10 cellular contexts compared by ENCODE assay signal in genomic region chr14:26917086-26917485, GRCh38.
A peak's percentile ranks its signal among the peaks of the same experiment; 100 is the strongest.
DNase-seq lines count a peak whose midpoint lies in the region; ATAC-seq and TF ChIP-seq lines count a peak whose summit lies in the region.
"Had no signal": no experiment of that assay in that cellular context is flagged by ENCODE, and none has a peak within 500 bp of the region (broad histone marks: within the 10 kb centered on the region; RNA-seq: fewer than 3 reads in every experiment).

No MANE protein-coding gene starts in this region.

- CTCF ChIA-PET in AG04449 (lab: Yijun Ruan, JAX), result no interaction called here

- ATAC-seq in GM18519 (IDR thresholded peaks at IDR 0.05; ENCODE audit: low FRiP score, unreplicated experiment), result no peak
- ATAC-seq: T-helper 17 cell had no signal

- DNase-seq in AG04449 (ENCODE audit: low read depth, low spot score) (no peak), choroid plexus epithelial cell (ENCODE audit: low read depth) (peak; percentile 71), lung microvascular endothelial cell (ENCODE audit: low read depth in 2 of 2) (peak; percentile 4 to 39), HuH-7.5 (ENCODE audit: low spot score) (no peak)
- DNase-seq in Jurkat, Clone E6-1 (ENCODE audit: low read depth, low spot score), result peak; percentile 10
- DNase-seq in effector CD8-positive, alpha-beta T cell (lab: John Stamatoyannopoulos, UW), result no peak
- DNase-seq in activated effector memory CD4-positive, alpha-beta T cell treated with Interleukin-2 at 50 U/mL for 16 hours, result no peak
- DNase-seq: T-helper 17 cell had no signal

- TF ChIP-seq CTCF in AG04449 (IDR thresholded peaks at IDR 0.05; ENCODE audit: insufficient read depth, low read length, missing control alignments), result peak; percentile 22
- peak; percentile 53 for TF ChIP-seq CTCF in choroid plexus epithelial cell (conservative IDR thresholded peaks at IDR 0.05; ENCODE audit: low read depth, low read length)

- POLR2A ChIA-PET in AG04449 (lab: Yijun Ruan, JAX), result no interaction called here

- H3K4me3 ChIP-seq in AG04449 (ENCODE audit: low read depth, low read length) (no peak overlapping the region), choroid plexus epithelial cell (ENCODE audit: low read depth, low read length) (no peak overlapping the region)
- no peak overlapping the region for H3K4me3 ChIP-seq in Jurkat, Clone E6-1 (ENCODE audit: low read length)
- H3K4me3 ChIP-seq: lung had no signal

Comparison
In these comparisons a context has a peak if more than half of its experiments do, and no peak if none do; other contexts are left out.
1. DNase-seq: peak in Jurkat, Clone E6-1 (single experiment), choroid plexus epithelial cell (single experiment) and lung microvascular endothelial cell (2 of 2); none in AG04449 (single experiment), effector CD8-positive, alpha-beta T cell (single experiment), HuH-7.5 (single experiment) and activated effector memory CD4-positive, alpha-beta T cell treated with Interleukin-2 at 50 U/mL for 16 hours (single experiment).